1 cellular context compared by ENCODE assay signal in genomic region chr10:94310369-94310768, GRCh38.
TF ChIP-seq lines count a peak whose summit lies in the region.

No MANE protein-coding gene starts in this region.

TF ChIP-seq in HepG2, 621 proteins besides CTCF, POLR2A, EP300 and RAD21 (continued from another document and continues in another):
- TF ChIP-seq ZNF318 (CRISPR knock-in tag; IDR thresholded peaks at IDR 0.05) (no peak), FOSL2 (CRISPR knock-in tag; IDR thresholded peaks at IDR 0.05) (0 out of 2 replicates have a peak, but pooled peaks have one; percentile 13), ZGPAT (CRISPR knock-in tag; IDR thresholded peaks at IDR 0.05) (peak; percentile 55; the same call in 1 of the 2 replicates), ZNF687 (CRISPR knock-in tag; IDR thresholded peaks at IDR 0.05) (peak; percentile 39; the same call in 1 of the 2 replicates), USF2 (IDR thresholded peaks at IDR 0.05; ENCODE audit: low read depth, low read length) (peak; percentile 24; the same call in 1 of the 2 replicates), USF2 (CRISPR knock-in tag; IDR thresholded peaks at IDR 0.05; ENCODE audit: borderline replicate concordance) (0 out of 2 replicates have a peak, but pooled peaks have one; percentile 55), ARHGAP35 (CRISPR knock-in tag; IDR thresholded peaks at IDR 0.05; ENCODE audit: borderline replicate concordance) (no peak), ZNF841 (CRISPR knock-in tag; IDR thresholded peaks at IDR 0.05; ENCODE audit: borderline replicate concordance) (no peak), FOXA3 (CRISPR knock-in tag; IDR thresholded peaks at IDR 0.05) (0 out of 2 replicates have a peak, but pooled peaks have one; percentile 17), ZBTB7B (CRISPR knock-in tag; IDR thresholded peaks at IDR 0.05) (peak; percentile 56; the same call in 1 of the 2 replicates), ZFX (CRISPR knock-in tag; IDR thresholded peaks at IDR 0.05; ENCODE audit: low read depth) (peak; percentile 62; the same call in 1 of the 2 replicates), ZNF362 (CRISPR knock-in tag; IDR thresholded peaks at IDR 0.05; ENCODE audit: borderline replicate concordance) (peak; percentile 87), ZBTB26 (CRISPR knock-in tag; IDR thresholded peaks at IDR 0.05; ENCODE audit: borderline replicate concordance) (0 out of 2 replicates have a peak, but pooled peaks have one; percentile 38), JUND (CRISPR knock-in tag; IDR thresholded peaks at IDR 0.05) (no peak), MXD4 (CRISPR knock-in tag; IDR thresholded peaks at IDR 0.05) (0 out of 2 replicates have a peak, but pooled peaks have one; percentile 50), LCORL (IDR thresholded peaks at IDR 0.05) (no peak), LCORL (CRISPR knock-in tag; IDR thresholded peaks at IDR 0.05) (peak; percentile 59; the same call in 1 of the 2 replicates), ZBTB34 (CRISPR knock-in tag; IDR thresholded peaks at IDR 0.05) (0 out of 2 replicates have a peak, but pooled peaks have one; percentile 36), MED1 (CRISPR knock-in tag; IDR thresholded peaks at IDR 0.05) (peak; percentile 25; the same call in 1 of the 2 replicates), SOX13 (IDR thresholded peaks at IDR 0.05) (no peak), SOX13 (CRISPR knock-in tag; conservative IDR thresholded peaks at IDR 0.05 in 1 of 2, IDR thresholded peaks at IDR 0.05 in 1 of 2) (peak in 1 of 2 experiments; percentile 45; a peak in 2 of 4 replicates), SIX1 (CRISPR knock-in tag; IDR thresholded peaks at IDR 0.05; ENCODE audit: borderline replicate concordance) (no peak), ZNF577 (CRISPR knock-in tag; IDR thresholded peaks at IDR 0.05; ENCODE audit: borderline replicate concordance, low read depth) (no peak), IKZF5 (CRISPR knock-in tag; IDR thresholded peaks at IDR 0.05) (no peak), HDAC2 (CRISPR knock-in tag; IDR thresholded peaks at IDR 0.05) (peak; percentile 47; the same call in 1 of the 2 replicates), BRF2 (CRISPR knock-in tag; IDR thresholded peaks at IDR 0.05) (0 out of 2 replicates have a peak, but pooled peaks have one; percentile 24), IRX3 (CRISPR knock-in tag; IDR thresholded peaks at IDR 0.05; ENCODE audit: borderline replicate concordance, low read depth) (0 out of 2 replicates have a peak, but pooled peaks have one; percentile 32), TFAP4 (IDR thresholded peaks at IDR 0.05; ENCODE audit: borderline replicate concordance, low read depth) (peak; percentile 47; the same call in 1 of the 2 replicates), GABPB1 (CRISPR knock-in tag; IDR thresholded peaks at IDR 0.05) (0 out of 2 replicates have a peak, but pooled peaks have one; percentile 12)
